Comparison of ENCODE assay signal across 11 cellular contexts in genomic region chrX:77493677-77494553, GRCh38. TPM values are rescaled to one million over a fixed set of nuclear protein-coding genes. Genes with fewer than 3 reads are reported as not detected.
DNase-seq lines count a peak whose midpoint lies in the region; ATAC-seq and TF ChIP-seq lines count a peak whose summit lies in the region.
"Had no signal": no experiment of that assay in that cellular context is flagged by ENCODE, and none has a peak within 500 bp of the region (broad histone marks: within the 10 kb centered on the region; RNA-seq: fewer than 3 reads in every experiment).

No MANE protein-coding gene starts in this region.

- H3K27ac ChIP-seq in SK-N-SH (ENCODE audit: low read depth in 2 of 2, low read length in 1 of 2) (no peak overlapping the region), hepatocyte (no peak overlapping the region), gastroesophageal sphincter (no peak overlapping the region)

- H3K36me3 Mint-ChIP-seq in activated CD8-positive, alpha-beta T cell treated with anti-CD3 and anti-CD28 coated beads, Interleukin-2, amount 10 ng/mL, durations not matched to agents 7 days and 5 days (ENCODE audit: low read depth) = no peaks in the 10 kb centered on the region
- H3K36me3 Mint-ChIP-seq: activated CD8-positive, alpha-beta memory T cell treated with anti-CD3 and anti-CD28 coated beads, Interleukin-2, amount 10 ng/mL, durations not matched to agents 7 days and 5 days; type B pancreatic cell had no signal

- ATAC-seq in HG02938 (IDR thresholded peaks at IDR 0.05; ENCODE audit: unreplicated experiment) (no peak), gastroesophageal sphincter (no peak)
- no peak for ATAC-seq in activated CD8-positive, alpha-beta T cell treated with anti-CD3 and anti-CD28 coated beads, Interleukin-2, amount 10 ng/mL, durations not matched to agents 7 days and 5 days
- ATAC-seq: activated CD8-positive, alpha-beta memory T cell treated with anti-CD3 and anti-CD28 coated beads, Interleukin-2, amount 10 ng/mL, durations not matched to agents 7 days and 5 days had no signal

- H3K4me1 ChIP-seq in SK-N-SH (ENCODE audit: control insufficient read depth in 1 of 2, insufficient read depth in 2 of 2, low read depth in 1 of 2, low read length in 1 of 2) (peaks cover 0 to 4% of the 10 kb centered on the region in 2 experiments; a peak in 1 of 4 replicates), hepatocyte (ENCODE audit: insufficient read depth) (no peaks in the 10 kb centered on the region), gastroesophageal sphincter (no peaks in the 10 kb centered on the region)

- H4K20me1 ChIP-seq in SK-N-SH (ENCODE audit: insufficient read depth) (no peaks in the 10 kb centered on the region), hepatocyte (ENCODE audit: insufficient read depth, poor library complexity, severe bottlenecking) (no peaks in the 10 kb centered on the region)

- H3K27ac Mint-ChIP-seq in activated CD8-positive, alpha-beta T cell treated with anti-CD3 and anti-CD28 coated beads, Interleukin-2, amount 10 ng/mL, durations not matched to agents 7 days and 5 days = no peak overlapping the region
- H3K27ac Mint-ChIP-seq: activated CD8-positive, alpha-beta memory T cell treated with anti-CD3 and anti-CD28 coated beads, Interleukin-2, amount 10 ng/mL, durations not matched to agents 7 days and 5 days; type B pancreatic cell had no signal

- DNase-seq in AG08395 (ENCODE audit: low spot score) = peak; percentile 7
- peak; percentile 38 for DNase-seq in HFF-Myc (ENCODE audit: extremely low read depth, low read depth)
- DNase-seq in SK-N-SH = no peak
- peak; percentile 75 for DNase-seq in hepatocyte (ENCODE audit: low spot score)
- DNase-seq in activated CD8-positive, alpha-beta T cell treated with anti-CD3 and anti-CD28 coated beads, Interleukin-2, amount 10 ng/mL, durations not matched to agents 7 days and 5 days = no peak
- no peak for DNase-seq in GM10266 (ENCODE audit: extremely low spot score)
- DNase-seq: activated CD8-positive, alpha-beta memory T cell treated with anti-CD3 and anti-CD28 coated beads, Interleukin-2, amount 10 ng/mL, durations not matched to agents 7 days and 5 days; stimulated activated CD4-positive, alpha-beta T cell treated with anti-CD3 and anti-CD28 coated beads, Interleukin-1b, Interleukin-23, amount 100 ng/mL, for 48 hours had no signal

- H3K9me3 Mint-ChIP-seq in activated CD8-positive, alpha-beta T cell treated with anti-CD3 and anti-CD28 coated beads, Interleukin-2, amount 10 ng/mL, durations not matched to agents 7 days and 5 days (ENCODE audit: insufficient read depth) = no peaks in the 10 kb centered on the region
- H3K9me3 Mint-ChIP-seq: type B pancreatic cell had no signal

- H3K9me2 ChIP-seq in SK-N-SH = no peaks in the 10 kb centered on the region
- H3K9me2 ChIP-seq in hepatocyte (replicated peaks; ENCODE audit: insufficient read depth) = no peaks in the 10 kb centered on the region

- POLR2A ChIA-PET in SK-N-SH (lab: Yijun Ruan, JAX) = no interaction called here
- POLR2A ChIA-PET in activated CD8-positive, alpha-beta T cell treated with anti-CD3 and anti-CD28 coated beads, Interleukin-2, amount 10 ng/mL, durations not matched to agents 7 days and 5 days (lab: Charles Lee) = no interaction called here

- no peak overlapping the region for H3K4me3 Mint-ChIP-seq in activated CD8-positive, alpha-beta T cell treated with anti-CD3 and anti-CD28 coated beads, Interleukin-2, amount 10 ng/mL, durations not matched to agents 7 days and 5 days
- H3K4me3 Mint-ChIP-seq: activated CD8-positive, alpha-beta memory T cell treated with anti-CD3 and anti-CD28 coated beads, Interleukin-2, amount 10 ng/mL, durations not matched to agents 7 days and 5 days; type B pancreatic cell had no signal

- H3K79me2 ChIP-seq in SK-N-SH (ENCODE audit: insufficient read depth) (no peaks in the 10 kb centered on the region), hepatocyte (no peaks in the 10 kb centered on the region)

- H3K9me3 ChIP-seq in SK-N-SH = no peaks in the 10 kb centered on the region
- H3K9me3 ChIP-seq in hepatocyte (ENCODE audit: low read depth) = no peaks in the 10 kb centered on the region
- H3K9me3 ChIP-seq in gastroesophageal sphincter = no peaks in the 10 kb centered on the region

- H3K27me3 ChIP-seq in SK-N-SH (ENCODE audit: insufficient read depth) (no peaks in the 10 kb centered on the region), hepatocyte (no peaks in the 10 kb centered on the region), gastroesophageal sphincter (no peaks in the 10 kb centered on the region)

- TF ChIP-seq CTCF in HFF-Myc (IDR thresholded peaks at IDR 0.05; ENCODE audit: low read depth, low read length, missing control alignments) = no peak
- TF ChIP-seq CTCF in SK-N-SH (IDR thresholded peaks at IDR 0.05) = no peak
- no peak for TF ChIP-seq CTCF in hepatocyte (IDR thresholded peaks at IDR 0.05; ENCODE audit: poor library complexity)
- no peak for TF ChIP-seq CTCF in GM10266 (IDR thresholded peaks at IDR 0.05; ENCODE audit: control insufficient read depth, insufficient read depth, low read depth, missing control alignments)
- TF ChIP-seq CTCF in gastroesophageal sphincter (IDR thresholded peaks at IDR 0.05) = no peak

- no peak for TF ChIP-seq POLR2A in gastroesophageal sphincter (IDR thresholded peaks at IDR 0.05)

- no peak overlapping the region for H3K9ac ChIP-seq in SK-N-SH

- 32% methylated on average over 18 of the region's 20 CpGs for WGBS in SK-N-SH (ENCODE audit: low lambda C conversion rate)
- WGBS in hepatocyte (ENCODE audit: low lambda C conversion rate, missing lambda C conversion rate) = 57% methylated on average over 20 of the region's 20 CpGs
- WGBS in gastroesophageal sphincter (ENCODE audit: low coverage in 1 of 2), 2 donors = 83 to 94% methylated on average over 3 to 9 of the region's 20 CpGs

- H3K4me2 ChIP-seq in SK-N-SH (no peak overlapping the region), hepatocyte (peak overlapping the region; percentile 52)

- no peak for TF ChIP-seq RAD21 in SK-N-SH (IDR thresholded peaks at IDR 0.05; ENCODE audit: low read length)

- peaks cover 14% of the 10 kb centered on the region for H3K27me3 Mint-ChIP-seq in activated CD8-positive, alpha-beta T cell treated with anti-CD3 and anti-CD28 coated beads, Interleukin-2, amount 10 ng/mL, durations not matched to agents 7 days and 5 days (ENCODE audit: low read depth)

- CTCF ChIA-PET in SK-N-SH (lab: Yijun Ruan, JAX) = no interaction called here
- CTCF ChIA-PET in activated CD8-positive, alpha-beta T cell treated with anti-CD3 and anti-CD28 coated beads, Interleukin-2, amount 10 ng/mL, durations not matched to agents 7 days and 5 days (lab: Charles Lee) = no interaction called here

- H3K36me3 ChIP-seq in SK-N-SH (replicated peaks in 1 of 2; ENCODE audit: control insufficient read depth in 1 of 2, insufficient read depth in 2 of 2, low read length in 1 of 2) (no peaks in the 10 kb centered on the region), hepatocyte (replicated peaks; ENCODE audit: insufficient read depth, low read depth) (no peaks in the 10 kb centered on the region), gastroesophageal sphincter (no peaks in the 10 kb centered on the region)

- TF ChIP-seq EP300 in SK-N-SH (IDR thresholded peaks at IDR 0.05; ENCODE audit: borderline replicate concordance in 1 of 2, low read depth in 1 of 2, low read length in 1 of 2) (no peak), gastroesophageal sphincter (IDR thresholded peaks at IDR 0.05) (no peak)

- H2AFZ ChIP-seq in SK-N-SH (ENCODE audit: low read depth) = no peak overlapping the region
- no peak overlapping the region for H2AFZ ChIP-seq in hepatocyte

- H3K4me3 ChIP-seq in HFF-Myc (replicated peaks; ENCODE audit: low read depth, low read length) (no peak overlapping the region), SK-N-SH (ENCODE audit: low read depth in 2 of 2, low read length in 1 of 2) (no peak overlapping the region), hepatocyte (no peak overlapping the region), gastroesophageal sphincter (no peak overlapping the region)

- H3F3A ChIP-seq in SK-N-SH (replicated peaks; ENCODE audit: insufficient read depth) = no peaks in the 10 kb centered on the region

- H3K4me1 Mint-ChIP-seq in activated CD8-positive, alpha-beta T cell treated with anti-CD3 and anti-CD28 coated beads, Interleukin-2, amount 10 ng/mL, durations not matched to agents 7 days and 5 days (ENCODE audit: low read depth) = no peaks in the 10 kb centered on the region
- H3K4me1 Mint-ChIP-seq: activated CD8-positive, alpha-beta memory T cell treated with anti-CD3 and anti-CD28 coated beads, Interleukin-2, amount 10 ng/mL, durations not matched to agents 7 days and 5 days had no signal

TF ChIP-seq in SK-N-SH, 30 proteins besides CTCF, POLR2A, EP300 and RAD21:
- TF ChIP-seq USF2 (IDR thresholded peaks at IDR 0.05; ENCODE audit: borderline replicate concordance, low read depth, low read length) (no peak), MAX (IDR thresholded peaks at IDR 0.05; ENCODE audit: low read depth) (no peak), TCF12 (IDR thresholded peaks at IDR 0.05) (0 out of 2 replicates have a peak, but pooled peaks have one; percentile 12)

RNA-seq across cellular contexts. Expression of gene FGF16, which starts 46.7 kb away (rescaled TPM):
- not detected in 2 replicates for polyA plus RNA-seq in SK-N-SH (2012; rRNA removed)
- not detected in 2 replicates for polyA plus RNA-seq in SK-N-SH (2012; cell fraction: cytosol; rRNA removed)
- not detected in 2 replicates for polyA plus RNA-seq in SK-N-SH (2012; cell fraction: nucleus; rRNA removed)
- 0.27 TPM in 1 of 2 replicates, not detected in the other for total RNA-seq in hepatocyte
- not detected in 2 replicates for polyA plus RNA-seq in hepatocyte
- not detected for total RNA-seq in activated CD8-positive, alpha-beta T cell treated with anti-CD3 and anti-CD28 coated beads, Interleukin-2, amount 10 ng/mL, durations not matched to agents 7 days and 5 days
- under 1 TPM in 1 of 4 donors, not detected in 3; 0.23 TPM for total RNA-seq in gastroesophageal sphincter
- total RNA-seq: activated CD8-positive, alpha-beta memory T cell treated with anti-CD3 and anti-CD28 coated beads, Interleukin-2, amount 10 ng/mL, durations not matched to agents 7 days and 5 days had no signal

Comparison
In these comparisons a context has a peak if more than half of its experiments do, and no peak if none do; other contexts are left out.
1. DNase-seq: peak in AG08395 (single experiment), HFF-Myc (single experiment) and hepatocyte (single experiment); none in SK-N-SH (single experiment), activated CD8-positive, alpha-beta T cell treated with anti-CD3 and anti-CD28 coated beads, Interleukin-2, amount 10 ng/mL, durations not matched to agents 7 days and 5 days (single experiment) and GM10266 (single experiment).